In genomic region chr22:37643225-37643847, GRCh38 we compare ENCODE assay signal across 8 cellular contexts. TPM values are rescaled to one million over a fixed set of nuclear protein-coding genes. Genes with fewer than 3 reads are reported as not detected.
DNase-seq lines count a peak whose midpoint lies in the region; ATAC-seq lines count a peak whose summit lies in the region.

No MANE protein-coding gene starts in this region.

- H3K4me1 ChIP-seq in effector memory CD4-positive, alpha-beta T cell (ENCODE audit: control insufficient read depth, insufficient read depth, low read length, poor library complexity, severe bottlenecking), result peaks cover 51% of the 10 kb centered on the region

- peak; percentile 65 for DNase-seq in Caki2 (ENCODE audit: low read depth)
- DNase-seq in NOMO-1 (lab: John Stamatoyannopoulos, UW; ENCODE audit: unreplicated experiment in 2 of 2), result peak; percentile 58 to 65
- peak; percentile 65 to 83 for DNase-seq in activated CD8-positive, alpha-beta memory T cell treated with anti-CD3 and anti-CD28 coated beads for 1 hour (ENCODE audit: extremely low read depth in 1 of 2, low read depth in 1 of 2)
- peak; percentile 67 to 76 (median 69) for DNase-seq in effector memory CD4-positive, alpha-beta T cell
- peak; percentile 84 for DNase-seq in midbrain (lab: John Stamatoyannopoulos, UW)
- DNase-seq in stimulated activated CD8-positive, alpha-beta memory T cell treated with anti-CD3 and anti-CD28 coated beads, Interleukin-4, amount 100 ng/mL, for 1 hour (ENCODE audit: low read depth in 2 of 2, low spot score in 1 of 2), result peak; percentile 79 to 85

- H3K4me3 ChIP-seq in effector memory CD4-positive, alpha-beta T cell (ENCODE audit: insufficient read depth, low read depth, low read length, poor library complexity, severe bottlenecking), result no peak overlapping the region

- H3K27me3 ChIP-seq in effector memory CD4-positive, alpha-beta T cell (replicated peaks; ENCODE audit: control insufficient read depth, insufficient read depth, low read length, poor library complexity, severe bottlenecking), result no peaks in the 10 kb centered on the region

- ATAC-seq in HG02610 (IDR thresholded peaks at IDR 0.05; ENCODE audit: unreplicated experiment) (peak; percentile 43), GM19397 (IDR thresholded peaks at IDR 0.05; ENCODE audit: unreplicated experiment) (no peak)

- in situ Hi-C loops in Caki2 (cut with HindIII; ENCODE audit: low pct_unique_long_range_greater_than_20kb, low sequenced_read_pairs), result no loop called here

- H3K9me3 ChIP-seq in effector memory CD4-positive, alpha-beta T cell (ENCODE audit: control insufficient read depth, low read length), result no peaks in the 10 kb centered on the region

- H3K36me3 ChIP-seq in effector memory CD4-positive, alpha-beta T cell (ENCODE audit: control insufficient read depth, insufficient read depth, low read length), result peaks cover 69% of the 10 kb centered on the region

- H3K27ac ChIP-seq in effector memory CD4-positive, alpha-beta T cell (ENCODE audit: insufficient read depth, low read length, poor library complexity, severe bottlenecking), result no peak overlapping the region

RNA-seq across cellular contexts. Expression of gene SH3BP1, which starts 3.9 kb away (rescaled TPM):
- 1.2 and 3.2 TPM in 2 replicates for total RNA-seq in Caki2 (2014; rRNA removed; shearing (Covaris generic); ENCODE audit: low replicate concordance)

RNA-seq across cellular contexts. Expression of gene PDXP, which starts 15.2 kb away (rescaled TPM):
- total RNA-seq in Caki2 (2014; rRNA removed; shearing (Covaris generic); ENCODE audit: low replicate concordance), result 51.9 and 75.8 TPM in 2 replicates

RNA-seq across cellular contexts. Expression of gene LGALS1, which starts 32.1 kb away (rescaled TPM):
- total RNA-seq in Caki2 (2014; rRNA removed; shearing (Covaris generic); ENCODE audit: low replicate concordance), result 5,023 and 5,137 TPM in 2 replicates

RNA-seq across cellular contexts. Expression of gene GGA1, which starts 34.7 kb away (rescaled TPM):
- 43.4 and 52.0 TPM in 2 replicates for total RNA-seq in Caki2 (2014; rRNA removed; shearing (Covaris generic); ENCODE audit: low replicate concordance)

RNA-seq across cellular contexts. Expression of gene NOL12, which starts 42.8 kb away (rescaled TPM):
- total RNA-seq in Caki2 (2014; rRNA removed; shearing (Covaris generic); ENCODE audit: low replicate concordance), result 70.5 and 107 TPM in 2 replicates
